Comparison of ENCODE assay signal across 20 cellular contexts in genomic region chr14:59540852-59541251, GRCh38. TPM values are rescaled to one million over a fixed set of nuclear protein-coding genes. Genes with fewer than 3 reads are reported as not detected.
DNase-seq lines count a peak whose midpoint lies in the region; ATAC-seq and TF ChIP-seq lines count a peak whose summit lies in the region.
"Had no signal": no experiment of that assay in that cellular context is flagged by ENCODE, and none has a peak within 500 bp of the region (broad histone marks: within the 10 kb centered on the region; RNA-seq: fewer than 3 reads in every experiment).

No MANE protein-coding gene starts in this region.

- H3K4me3 Mint-ChIP-seq in GM23338, result no peak overlapping the region
- no peak overlapping the region for H3K4me3 Mint-ChIP-seq in WTC11
- H3K4me3 Mint-ChIP-seq: CD4-positive, alpha-beta memory T cell; H9 had no signal

- POLR2A ChIA-PET in WTC11 (lab: Charles Lee), result no interaction called here

- peak; percentile 25 for DNase-seq in GM23338 (ENCODE audit: low spot score)
- DNase-seq in NCI-H226, result peak; percentile 18
- DNase-seq in WTC11 (ENCODE audit: low spot score), result no peak
- DNase-seq in neuronal stem cell (ENCODE audit: low spot score), result no peak
- no peak for DNase-seq in middle frontal gyrus (ENCODE audit: extremely low spot score, low spot score)
- no peak for DNase-seq in NCI-H524 (lab: John Stamatoyannopoulos, UW)
- no peak for DNase-seq in NCI-H2081 treated with DMSO at 0.1 percent for 48 hours (lab: John Stamatoyannopoulos, UW)
- DNase-seq: Calu3; CD4-positive, alpha-beta memory T cell; COR-L47; DMS53; DMS79 treated with DMSO at 0.1 percent for 48 hours; GM23248; H9 had no signal

- no peaks in the 10 kb centered on the region for H3K9me3 ChIP-seq in neuronal stem cell (replicated peaks in 1 of 2; ENCODE audit: control insufficient read depth in 2 of 2, insufficient read depth in 1 of 2, low read depth in 1 of 2, low read length in 2 of 2)

- H2BK120ac ChIP-seq in neuronal stem cell (ENCODE audit: low read depth, low read length), result no peak overlapping the region

- H3K9me3 Mint-ChIP-seq in GM23338 (no peaks in the 10 kb centered on the region), WTC11 (no peaks in the 10 kb centered on the region)
- H3K9me3 Mint-ChIP-seq: CD4-positive, alpha-beta memory T cell; H9 had no signal

- H2AK5ac ChIP-seq in neuronal stem cell (ENCODE audit: low read depth, low read length), result no peak overlapping the region

- H4K91ac ChIP-seq in neuronal stem cell (ENCODE audit: low read depth, low read length, poor library complexity), result no peak overlapping the region

- H4K20me1 ChIP-seq in GM23338 (replicated peaks; ENCODE audit: insufficient read depth), result no peaks in the 10 kb centered on the region

- no peak overlapping the region for H2AFZ ChIP-seq in GM23338
- H2AFZ ChIP-seq in neuronal stem cell (ENCODE audit: low read length), result no peak overlapping the region
- H2AFZ ChIP-seq: GM23248 had no signal

- no peak for TF ChIP-seq CTCF in GM23338 (conservative IDR thresholded peaks at IDR 0.05; ENCODE audit: low read depth in 2 of 2)
- TF ChIP-seq CTCF in WTC11 (IDR thresholded peaks at IDR 0.05), result no peak

- H3K9ac ChIP-seq in neuronal stem cell (ENCODE audit: low read depth, low read length, poor library complexity), result no peak overlapping the region
- H3K9ac ChIP-seq: GM23248 had no signal

- CTCF ChIA-PET in WTC11 (lab: Charles Lee), result no interaction called here

- H3K9me2 ChIP-seq in GM23338 (ENCODE audit: insufficient read depth), result no peaks in the 10 kb centered on the region

- no CpG with 5 or more reads among the region's 1 CpG for WGBS in neuronal stem cell (ENCODE audit: extremely low coverage in 2 of 2, insufficient read length in 2 of 2, insufficient replicate concordance in 1 of 2), 2 donors

- no peak overlapping the region for H3K14ac ChIP-seq in neuronal stem cell (ENCODE audit: low read length)

- H3K4ac ChIP-seq in neuronal stem cell (ENCODE audit: low read length), result no peak overlapping the region

- no peaks in the 10 kb centered on the region for H3K79me2 ChIP-seq in GM23338 (replicated peaks; ENCODE audit: insufficient read depth)

- H3K27ac Mint-ChIP-seq in GM23338 (no peak overlapping the region), WTC11 (no peak overlapping the region)
- H3K27ac Mint-ChIP-seq: CD4-positive, alpha-beta memory T cell had no signal

- peaks cover 6% of the 10 kb centered on the region; the same call in 2 of the 3 replicates for H3K4me1 Mint-ChIP-seq in GM23338
- peaks cover 10% of the 10 kb centered on the region for H3K4me1 Mint-ChIP-seq in WTC11

- H3K36me3 Mint-ChIP-seq in GM23338 (ENCODE audit: low read depth), result no peaks in the 10 kb centered on the region
- no peaks in the 10 kb centered on the region for H3K36me3 Mint-ChIP-seq in WTC11
- H3K36me3 Mint-ChIP-seq: CD4-positive, alpha-beta memory T cell had no signal

- H4K8ac ChIP-seq in neuronal stem cell (ENCODE audit: low read depth, low read length), result no peak overlapping the region

- no peaks in the 10 kb centered on the region for H3K79me1 ChIP-seq in neuronal stem cell (ENCODE audit: low read depth, low read length)

- H3K4me2 ChIP-seq in GM23338 (no peak overlapping the region), neuronal stem cell (ENCODE audit: insufficient read depth, low read length, poor library complexity, severe bottlenecking) (no peak overlapping the region)

- H3K4me3 ChIP-seq in GM23338 (no peak overlapping the region), neuronal stem cell (ENCODE audit: low read length in 2 of 2) (no peak overlapping the region)
- H3K4me3 ChIP-seq: GM23248 had no signal

- H3K23ac ChIP-seq in neuronal stem cell (ENCODE audit: low read depth, low read length, poor library complexity), result no peak overlapping the region

- ATAC-seq in GM23338 (no peak; the same call in 2 of the 3 replicates), WTC11 (peak; percentile 69), GM19452 (IDR thresholded peaks at IDR 0.05; ENCODE audit: unreplicated experiment) (no peak)
- ATAC-seq: HCT116 had no signal

- no peak overlapping the region for H2BK5ac ChIP-seq in neuronal stem cell (ENCODE audit: low read length)

- H3K18ac ChIP-seq in neuronal stem cell (ENCODE audit: low read length), result no peak overlapping the region

- H3K36me3 ChIP-seq in GM23338 (ENCODE audit: insufficient read depth), result no peaks in the 10 kb centered on the region
- no peaks in the 10 kb centered on the region for H3K36me3 ChIP-seq in neuronal stem cell (replicated peaks in 1 of 2; ENCODE audit: control insufficient read depth in 2 of 2, insufficient read depth in 2 of 2, low read length in 2 of 2)

- H3K27me3 ChIP-seq in GM23338 (ENCODE audit: insufficient read depth) (no peaks in the 10 kb centered on the region), neuronal stem cell (ENCODE audit: control insufficient read depth in 3 of 3, insufficient read depth in 3 of 3, low read depth in 1 of 3, low read length in 3 of 3) (no peaks in the 10 kb centered on the region)

- H2BK15ac ChIP-seq in neuronal stem cell (ENCODE audit: low read length), result no peak overlapping the region

- H3K27me3 Mint-ChIP-seq in GM23338 (ENCODE audit: insufficient read depth, low read depth, poor library complexity), result no peaks in the 10 kb centered on the region
- H3K27me3 Mint-ChIP-seq in WTC11 (ENCODE audit: low read depth), result no peaks in the 10 kb centered on the region

- H3K4me1 ChIP-seq in GM23338 (ENCODE audit: insufficient read depth) (no peaks in the 10 kb centered on the region), neuronal stem cell (ENCODE audit: control insufficient read depth in 2 of 2, insufficient read depth in 1 of 2, low read depth in 1 of 2, low read length in 2 of 2) (peaks cover 0 to 3% of the 10 kb centered on the region in 2 donors)

- no peak overlapping the region for H3K27ac ChIP-seq in GM23338 (ENCODE audit: low read depth)
- H3K27ac ChIP-seq in neuronal stem cell (replicated peaks; ENCODE audit: low read length), result no peak overlapping the region
- H3K27ac ChIP-seq: GM23248 had no signal

- H2BK12ac ChIP-seq in neuronal stem cell (ENCODE audit: low read length), result peak overlapping the region; percentile 75

- H3F3A ChIP-seq in GM23338 (replicated peaks; ENCODE audit: low read depth), result no peaks in the 10 kb centered on the region

TF ChIP-seq in GM23338, 12 proteins besides CTCF, POLR2A, EP300 and RAD21 (continues in another document):
- TF ChIP-seq EZH2phosphoT487 (IDR thresholded peaks at IDR 0.05; ENCODE audit: unreplicated experiment) (no peak), JUNB (IDR thresholded peaks at IDR 0.05; ENCODE audit: unreplicated experiment) (no peak), ZNF331 (CRISPR knock-in tag; IDR thresholded peaks at IDR 0.05; ENCODE audit: low read depth) (no peak), ZNF114 (CRISPR knock-in tag; IDR thresholded peaks at IDR 0.05) (no peak)
- TF ChIP-seq, protein P1, sequence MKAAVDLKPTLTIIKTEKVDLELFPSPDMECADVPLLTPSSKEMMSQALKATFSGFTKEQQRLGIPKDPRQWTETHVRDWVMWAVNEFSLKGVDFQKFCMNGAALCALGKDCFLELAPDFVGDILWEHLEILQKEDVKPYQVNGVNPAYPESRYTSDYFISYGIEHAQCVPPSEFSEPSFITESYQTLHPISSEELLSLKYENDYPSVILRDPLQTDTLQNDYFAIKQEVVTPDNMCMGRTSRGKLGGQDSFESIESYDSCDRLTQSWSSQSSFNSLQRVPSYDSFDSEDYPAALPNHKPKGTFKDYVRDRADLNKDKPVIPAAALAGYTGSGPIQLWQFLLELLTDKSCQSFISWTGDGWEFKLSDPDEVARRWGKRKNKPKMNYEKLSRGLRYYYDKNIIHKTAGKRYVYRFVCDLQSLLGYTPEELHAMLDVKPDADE (IDR thresholded peaks at IDR 0.05), result no peak

RNA-seq across cellular contexts. Expression of gene CCDC175, which starts 35.8 kb away (rescaled TPM):
- not detected in 2 replicates for total RNA-seq in GM23338 (2014; rRNA removed; shearing (Covaris generic))
- polyA plus RNA-seq in GM23338 (2016; fragmentation: Nextera tagmentation; extraction: Ambion mirVana), result 0.42 and 0.50 TPM in 2 replicates
- 0.16 to 0.27 TPM in 2 of 3 replicates, not detected in the other for total RNA-seq in WTC11 (2021)
- polyA plus RNA-seq in neuronal stem cell (2013, experiment 1 of 2), result 0.81 TPM
- polyA plus RNA-seq in neuronal stem cell (2013, experiment 2 of 2), result 0.43 TPM
- total RNA-seq: A172; Calu3; CD4-positive, alpha-beta memory T cell; Daoy; GM23248; H4 had no signal
- polyA plus RNA-seq: BJ; CD4-positive, alpha-beta memory T cell; GM23248 had no signal

RNA-seq across cellular contexts. Expression of gene JKAMP, which starts 56.5 kb away (rescaled TPM):
- total RNA-seq in GM23338 (2014; rRNA removed; shearing (Covaris generic)), result 66.8 and 83.1 TPM in 2 replicates
- polyA plus RNA-seq in GM23338 (2016; fragmentation: Nextera tagmentation; extraction: Ambion mirVana), result 26.0 and 31.6 TPM in 2 replicates
- total RNA-seq in WTC11 (2021), result 29.1 to 33.2 TPM (median 31.7 TPM) in 3 replicates
- polyA plus RNA-seq in neuronal stem cell (2013, experiment 1 of 2), result 77.2 TPM
- polyA plus RNA-seq in neuronal stem cell (2013, experiment 2 of 2), result 79.3 TPM

RNA-seq across cellular contexts. Expression of gene L3HYPDH, which starts 56.6 kb away (rescaled TPM):
- 24.8 and 24.9 TPM in 2 replicates for total RNA-seq in GM23338 (2014; rRNA removed; shearing (Covaris generic))
- polyA plus RNA-seq in GM23338 (2016; fragmentation: Nextera tagmentation; extraction: Ambion mirVana), result 15.6 and 18.6 TPM in 2 replicates
- total RNA-seq in WTC11 (2021), result 14.3 to 17.5 TPM (median 16.6 TPM) in 3 replicates
- polyA plus RNA-seq in neuronal stem cell (2013, experiment 1 of 2), result 7.4 TPM
- polyA plus RNA-seq in neuronal stem cell (2013, experiment 2 of 2), result 6.7 TPM

Comparison
In these comparisons a context has a peak if more than half of its experiments do, and no peak if none do; other contexts are left out.
1. DNase-seq: peak in GM23338 (single experiment) and NCI-H226 (single experiment); none in WTC11 (single experiment), neuronal stem cell (single experiment), middle frontal gyrus (single experiment), NCI-H524 (0 of 2) and NCI-H2081 treated with DMSO at 0.1 percent for 48 hours (single experiment).